13 cellular contexts compared by ENCODE assay signal in genomic region chr5:137186759-137187461, GRCh38.
DNase-seq lines count a peak whose midpoint lies in the region; ATAC-seq, FAIRE-seq and TF ChIP-seq lines count a peak whose summit lies in the region.
"Had no signal": no experiment of that assay in that cellular context is flagged by ENCODE, and none has a peak within 500 bp of the region (broad histone marks: within the 10 kb centered on the region; RNA-seq: fewer than 3 reads in every experiment).

No MANE protein-coding gene starts in this region.

- peak; percentile 87 for ATAC-seq in Right ventricle myocardium inferior
- ATAC-seq in left lung, result peak; percentile 44
- peak; percentile 60 for ATAC-seq in aorta (ENCODE audit: low FRiP score)
- ATAC-seq: activated CD4-positive, CD25-positive, alpha-beta regulatory T cell treated with anti-CD3 and anti-CD28 coated beads, Interleukin-2, amount 50 U/mL, for 24 hours had no signal

- H4K91ac ChIP-seq in H1 (replicated peaks; ENCODE audit: insufficient read length, low read length), result no peak overlapping the region

- no peaks in the 10 kb centered on the region for H3K36me3 ChIP-seq in H1 (ENCODE audit: control insufficient read depth in 2 of 4, insufficient read depth in 4 of 4, low read length in 3 of 4)
- no peaks in the 10 kb centered on the region for H3K36me3 ChIP-seq in left lung
- H3K36me3 ChIP-seq in aorta (ENCODE audit: control insufficient read depth in 1 of 2, insufficient read depth in 2 of 2, low read length in 1 of 2), result no peaks in the 10 kb centered on the region
- no peaks in the 10 kb centered on the region for H3K36me3 ChIP-seq in transverse colon
- H3K36me3 ChIP-seq: prostate gland had no signal

- FAIRE-seq in H1 (lab: Jason Lieb, UNC) (no peak), GM12892 (lab: Jason Lieb, UNC) (no peak)
- FAIRE-seq: A204.1 had no signal

- CTCF ChIA-PET in H1 (lab: Charles Lee; ENCODE audit: partially characterized antibody), result interaction anchor here (0.8 to 1.0 kb wide), 3 partner anchors 9 to 119 kb away, joined by 3 read pairs; no protein-coding TSS in a partner anchor
- CTCF ChIA-PET in GM10248 (lab: Yijun Ruan, JAX), result interaction anchor here (0.8 kb wide), 1 partner anchor 13 kb away, joined by 3 read pairs; no protein-coding TSS in a partner anchor

- no peaks in the 10 kb centered on the region for H4K20me1 ChIP-seq in H1 (replicated peaks in 1 of 2; ENCODE audit: control insufficient read depth in 1 of 2, insufficient read depth in 2 of 2, low read length in 2 of 2)

- H4K8ac ChIP-seq in H1 (ENCODE audit: extremely low read depth, insufficient read depth, low read length), result no peak overlapping the region

- DNase-seq in Right ventricle myocardium inferior (ENCODE audit: missing footprints) (no peak), cardiac septum (ENCODE audit: low spot score) (no peak), H1 (ENCODE audit: low read depth in 1 of 2, low spot score in 2 of 2) (no peak), left lung (no peak), aorta (peak in 1 of 2 donors; percentile 72), GM10248 (ENCODE audit: extremely low spot score) (no peak), GM12892 (ENCODE audit: insufficient read length) (no peak), transverse colon (no peak)
- DNase-seq: NCI-H1105 treated with DMSO at 0.1 percent for 48 hours had no signal

- 88% methylated on average over 5 of the region's 5 CpGs; no CpG with 5 or more reads in 1 of the 2 experiments for WGBS in H1 (ENCODE audit: extremely low coverage in 1 of 2, insufficient coverage in 1 of 2, insufficient read length in 1 of 2, insufficient replicate concordance in 2 of 2, low coverage in 1 of 2, low lambda C conversion rate in 2 of 2, missing lambda C conversion rate in 1 of 2), 2 experiments
- 56 to 59% methylated on average over 5 of the region's 5 CpGs for WGBS in aorta, 2 donors
- 39 to 64% methylated on average over 5 of the region's 5 CpGs for WGBS in transverse colon (ENCODE audit: low coverage in 1 of 2), 2 donors

- no peak overlapping the region for H3K18ac ChIP-seq in H1 (ENCODE audit: extremely low read depth, low read length)

- H3K4me1 ChIP-seq in H1 (replicated peaks in 1 of 4; ENCODE audit: control insufficient read depth in 3 of 4, insufficient read depth in 4 of 4, low read length in 3 of 4), result no peaks in the 10 kb centered on the region
- no peaks in the 10 kb centered on the region for H3K4me1 ChIP-seq in left lung
- H3K4me1 ChIP-seq in aorta (ENCODE audit: control insufficient read depth in 1 of 2, insufficient read depth in 2 of 2, low read length in 2 of 2), result no peaks in the 10 kb centered on the region
- no peaks in the 10 kb centered on the region for H3K4me1 ChIP-seq in transverse colon
- H3K4me1 ChIP-seq: prostate gland had no signal

- H3K9ac ChIP-seq in H1 (replicated peaks in 1 of 4; ENCODE audit: extremely low read depth in 1 of 4, low read depth in 3 of 4, low read length in 3 of 4), result no peak overlapping the region

- H3K27ac ChIP-seq in H1 (ENCODE audit: low read depth, low read length), result no peak overlapping the region
- H3K27ac ChIP-seq in left lung, result no peak overlapping the region
- no peak overlapping the region for H3K27ac ChIP-seq in aorta (ENCODE audit: low read depth in 1 of 2, low read length in 2 of 2)
- no peak overlapping the region for H3K27ac ChIP-seq in transverse colon
- H3K27ac ChIP-seq: prostate gland had no signal

- intact Hi-C loops in Right ventricle myocardium inferior (cut with DNase I), result no loop called here
- intact Hi-C loops in cardiac septum (cut with DNase I), result no loop called here
- intact Hi-C loops in left lung (cut with DNase I), result no loop called here
- intact Hi-C loops in aorta (cut with DNase I), result no loop called here
- intact Hi-C loops in transverse colon (cut with DNase I; ENCODE audit: low total_unique reads), result loop anchor here (1.0 kb wide), 1 partner anchor 41 kb away; no protein-coding TSS in a partner anchor

- H2BK5ac ChIP-seq in H1 (ENCODE audit: low read depth, low read length), result no peak overlapping the region

- no peak overlapping the region for H2BK15ac ChIP-seq in H1 (ENCODE audit: low read length)

- no peak overlapping the region for H3K14ac ChIP-seq in H1 (ENCODE audit: insufficient read length)

- H3K23me2 ChIP-seq in H1 (ENCODE audit: low read depth, low read length), result no peaks in the 10 kb centered on the region

- TF ChIP-seq POLR2A in H1 (IDR thresholded peaks at IDR 0.05; ENCODE audit: control extremely low read depth in 1 of 2, low read depth in 2 of 2, low read length in 2 of 2) (no peak), GM12892 (IDR thresholded peaks at IDR 0.05; ENCODE audit: low read depth, low read length) (no peak), transverse colon (IDR thresholded peaks at IDR 0.05) (no peak)

- POLR2A ChIA-PET in H1 (lab: Charles Lee; ENCODE audit: partially characterized antibody) (no interaction called here), GM10248 (lab: Yijun Ruan, JAX) (no interaction called here)

- no peak overlapping the region for H3K23ac ChIP-seq in H1 (ENCODE audit: insufficient read length)

- no peak overlapping the region for H3K4me2 ChIP-seq in H1 (ENCODE audit: insufficient read depth in 1 of 2, low read depth in 2 of 2, low read length in 2 of 2)

- H4K5ac ChIP-seq in H1 (ENCODE audit: insufficient read length, low read depth, low read length), result no peak overlapping the region

- H2AK5ac ChIP-seq in H1 (ENCODE audit: low read depth, low read length), result peak overlapping the region; percentile 56; the same call in 1 of the 2 replicates

- TF ChIP-seq RAD21 in H1 (IDR thresholded peaks at IDR 0.05 in 1 of 2, conservative IDR thresholded peaks at IDR 0.05 in 1 of 2; ENCODE audit: low read depth in 2 of 2, low read length in 2 of 2), result no peak

- H3K79me1 ChIP-seq in H1 (ENCODE audit: low read depth, low read length), result no peaks in the 10 kb centered on the region

- no peak overlapping the region for H3K56ac ChIP-seq in H1 (replicated peaks; ENCODE audit: insufficient read length, low read depth, low read length)

- H3K27me3 ChIP-seq in H1 (replicated peaks in 1 of 4; ENCODE audit: control insufficient read depth in 3 of 4, extremely low read depth in 1 of 4, insufficient read depth in 3 of 4, low read length in 3 of 4) (no peaks in the 10 kb centered on the region), left lung (peaks cover 0 to 7% of the 10 kb centered on the region in 2 donors), aorta (ENCODE audit: control insufficient read depth in 1 of 2, insufficient read depth in 2 of 2, low read length in 1 of 2) (no peaks in the 10 kb centered on the region), transverse colon (no peaks in the 10 kb centered on the region)

- H3K9me3 ChIP-seq in H1 (ENCODE audit: insufficient read depth in 2 of 2, low read depth in 1 of 2, low read length in 1 of 2) (no peaks in the 10 kb centered on the region), left lung (no peaks in the 10 kb centered on the region), aorta (ENCODE audit: control insufficient read depth, low read length) (peaks cover 1% of the 10 kb centered on the region), transverse colon (no peaks in the 10 kb centered on the region)
- H3K9me3 ChIP-seq: prostate gland had no signal

- H2BK20ac ChIP-seq in H1 (ENCODE audit: low read length), result no peak overlapping the region

- H2BK120ac ChIP-seq in H1 (replicated peaks; ENCODE audit: low read depth, low read length), result no peak overlapping the region

- no peak overlapping the region for H2AFZ ChIP-seq in H1 (ENCODE audit: low read length)

- no peak for TF ChIP-seq CTCF in H1 (IDR thresholded peaks at IDR 0.05; ENCODE audit: control extremely low read depth in 1 of 3, insufficient read depth in 1 of 3, low read depth in 1 of 3, low read length in 3 of 3)
- TF ChIP-seq CTCF in left lung (IDR thresholded peaks at IDR 0.05), result no peak
- TF ChIP-seq CTCF in GM10248 (IDR thresholded peaks at IDR 0.05; ENCODE audit: control extremely low read depth, extremely low read depth, low read depth, missing control alignments), result no peak
- no peak for TF ChIP-seq CTCF in transverse colon (IDR thresholded peaks at IDR 0.05)

- H2BK12ac ChIP-seq in H1 (ENCODE audit: low read depth, low read length), result no peak overlapping the region

- H3K4me3 ChIP-seq in H1 (ENCODE audit: extremely low read depth in 1 of 4, insufficient read depth in 2 of 4, low read depth in 3 of 4, low read length in 4 of 4) (no peak overlapping the region), left lung (no peak overlapping the region), aorta (ENCODE audit: low read length in 2 of 2) (no peak overlapping the region), transverse colon (no peak overlapping the region)
- H3K4me3 ChIP-seq: lung, prostate gland had no signal

- TF ChIP-seq EP300 in H1 (IDR thresholded peaks at IDR 0.05; ENCODE audit: borderline replicate concordance in 1 of 2, low read depth in 2 of 2, low read length in 2 of 2), result no peak
- no peak for TF ChIP-seq EP300 in transverse colon (IDR thresholded peaks at IDR 0.05; ENCODE audit: low read depth)

- no peak overlapping the region for H3K4ac ChIP-seq in H1 (replicated peaks; ENCODE audit: insufficient read length, low read depth, low read length)

- no peaks in the 10 kb centered on the region for H3K79me2 ChIP-seq in H1 (ENCODE audit: control insufficient read depth in 1 of 2, insufficient read depth in 2 of 2, low read length in 2 of 2)

- in situ Hi-C loops in transverse colon (cut with MboI; ENCODE audit: low pct_ligation_motif_present in 1 of 4, low pct_unique_long_range_greater_than_20kb in 1 of 4, low sequenced_read_pairs in 3 of 4), result no loop called here

TF ChIP-seq in H1, 55 proteins besides CTCF, POLR2A, EP300 and RAD21:
- TF ChIP-seq TAF7 (optimal IDR thresholded peaks at IDR 0.05; ENCODE audit: borderline replicate concordance, low read depth, low read length), result no peak
- no peak for TF ChIP-seq SIX5 (IDR thresholded peaks at IDR 0.05; ENCODE audit: low read depth, low read length)
- TF ChIP-seq BCL11A (IDR thresholded peaks at IDR 0.05; ENCODE audit: low read depth in 2 of 2, low read length in 2 of 2), result no peak
- TF ChIP-seq SIRT6 (IDR thresholded peaks at IDR 0.05; ENCODE audit: low read length), result no peak
- no peak for TF ChIP-seq KDM5A (IDR thresholded peaks at IDR 0.05; ENCODE audit: low read length)
- TF ChIP-seq KDM1A (IDR thresholded peaks at IDR 0.05; ENCODE audit: borderline replicate concordance, low read length), result no peak
- no peak for TF ChIP-seq SP1 (IDR thresholded peaks at IDR 0.05; ENCODE audit: low read depth, low read length)
- no peak for TF ChIP-seq CHD2 (IDR thresholded peaks at IDR 0.05; ENCODE audit: low read length)
- TF ChIP-seq SRF (IDR thresholded peaks at IDR 0.05; ENCODE audit: low read depth, low read length), result no peak
- TF ChIP-seq PHF8 (conservative IDR thresholded peaks at IDR 0.05; ENCODE audit: low read depth, low read length), result no peak
- no peak for TF ChIP-seq CBX8 (IDR thresholded peaks at IDR 0.05; ENCODE audit: borderline replicate concordance, low read depth, low read length)
- no peak for TF ChIP-seq TBP (IDR thresholded peaks at IDR 0.05; ENCODE audit: low read depth, low read length)
TF ChIP-seq in H1: peak in this region for 0.
